8 cellular contexts compared by ENCODE assay signal in the genomic region with DNA sequence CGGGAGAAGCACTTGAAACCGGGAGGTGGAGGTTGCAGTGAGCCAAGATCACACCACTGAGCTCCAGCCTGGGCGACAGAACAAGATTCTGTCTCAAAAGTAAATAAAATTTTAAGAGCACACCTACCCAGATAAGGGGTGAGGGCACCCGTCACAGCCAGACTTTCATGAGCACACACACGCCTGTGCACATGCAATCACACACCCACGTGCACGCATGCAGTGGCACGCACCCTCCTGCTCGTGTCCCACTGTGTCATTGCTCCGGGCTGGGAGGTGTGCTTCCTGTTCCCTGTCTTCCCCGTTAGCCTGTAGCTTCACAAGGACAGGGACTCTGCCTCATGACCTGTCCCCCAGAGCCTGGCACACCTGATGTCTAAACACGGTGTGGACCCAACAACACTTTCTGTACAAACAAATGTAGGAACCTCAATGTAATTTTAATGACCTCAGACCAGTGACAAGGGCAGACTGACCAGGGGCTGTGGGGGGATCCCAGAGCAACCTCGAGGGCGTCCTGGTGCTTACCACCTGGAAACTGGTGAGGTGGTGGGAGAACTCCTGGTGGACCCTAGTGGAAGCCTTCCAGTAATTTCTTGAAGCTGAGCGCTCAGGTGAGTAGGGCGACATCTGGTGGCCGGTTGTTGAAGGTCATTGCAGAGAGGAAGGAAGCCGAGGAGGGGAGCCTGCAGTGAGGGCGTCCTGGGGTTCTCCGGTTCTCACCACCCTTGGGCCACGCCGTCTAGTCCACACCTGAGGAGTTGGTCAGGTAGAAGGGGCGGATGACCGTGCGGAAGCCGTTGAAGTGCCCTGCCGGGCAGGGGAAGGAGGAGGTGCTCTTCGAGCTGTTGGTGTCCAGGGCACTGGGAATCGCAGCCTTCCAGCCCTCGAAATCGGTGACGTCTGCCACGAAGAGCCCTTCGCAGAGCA. TPM values are rescaled to one million over a fixed set of nuclear protein-coding genes. Genes with fewer than 3 reads are reported as not detected.
DNase-seq lines count a peak whose midpoint lies in the region; ATAC-seq, FAIRE-seq and TF ChIP-seq lines count a peak whose summit lies in the region.

No MANE protein-coding gene starts in this region.

- TF ChIP-seq CTCF in bronchial epithelial cell (IDR thresholded peaks at IDR 0.05; ENCODE audit: insufficient read depth, low read length, severe bottlenecking): peak; percentile 87

- no peak for FAIRE-seq in bronchial epithelial cell (lab: Jason Lieb, UNC)

- no peak for ATAC-seq in GM21367 (IDR thresholded peaks at IDR 0.05; ENCODE audit: unreplicated experiment)

- peaks cover 5% of the 10 kb centered on the region for H3K36me3 ChIP-seq in bronchial epithelial cell (ENCODE audit: control insufficient read depth, insufficient read depth, low read length)

- H3K27me3 ChIP-seq in bronchial epithelial cell (ENCODE audit: control insufficient read depth, insufficient read depth, low read length): no peaks in the 10 kb centered on the region

- H3K4me3 ChIP-seq in bronchial epithelial cell (ENCODE audit: low read depth, low read length): no peak overlapping the region

- peak; percentile 83 for DNase-seq in activated gamma-delta T cell treated with Interleukin-2 at 50 U/mL for 16 hours
- no peak for DNase-seq in activated gamma-delta T cell (lab: John Stamatoyannopoulos, UW)
- DNase-seq in NCI-H226: peak; percentile 49
- peak; percentile 55 to 78 (median 60) for DNase-seq in activated CD4-positive, CD25-positive, alpha-beta regulatory T cell (lab: John Stamatoyannopoulos, UW)
- DNase-seq in bronchial epithelial cell (ENCODE audit: low read depth): peak; percentile 45
- DNase-seq in islet precursor cell: peak; percentile 91
- DNase-seq in stimulated activated CD4-positive, alpha-beta T cell treated with anti-CD3 and anti-CD28 coated beads, Interleukin-1b, Interleukin-23, amount 100 ng/mL, for 24 hours (ENCODE audit: low read depth in 4 of 4, low spot score in 1 of 4): peak; percentile 61 to 75 (median 70)

RNA-seq across cellular contexts. Expression of a gene that starts 8.6 kb away (rescaled TPM):
- total RNA-seq in bronchial epithelial cell: 116 and 118 TPM in 2 replicates

RNA-seq across cellular contexts. Expression of a gene that starts 38.5 kb away (rescaled TPM):
- total RNA-seq in bronchial epithelial cell: 60.0 and 114 TPM in 2 replicates

RNA-seq across cellular contexts. Expression of a gene that starts 45.9 kb away (rescaled TPM):
- total RNA-seq in bronchial epithelial cell: 2.1 and 2.2 TPM in 2 replicates

RNA-seq across cellular contexts. Expression of a gene that starts 52.9 kb away (rescaled TPM):
- total RNA-seq in bronchial epithelial cell: 0.13 and 0.79 TPM in 2 replicates
